8 cellular contexts compared by ENCODE assay signal in the genomic region with DNA sequence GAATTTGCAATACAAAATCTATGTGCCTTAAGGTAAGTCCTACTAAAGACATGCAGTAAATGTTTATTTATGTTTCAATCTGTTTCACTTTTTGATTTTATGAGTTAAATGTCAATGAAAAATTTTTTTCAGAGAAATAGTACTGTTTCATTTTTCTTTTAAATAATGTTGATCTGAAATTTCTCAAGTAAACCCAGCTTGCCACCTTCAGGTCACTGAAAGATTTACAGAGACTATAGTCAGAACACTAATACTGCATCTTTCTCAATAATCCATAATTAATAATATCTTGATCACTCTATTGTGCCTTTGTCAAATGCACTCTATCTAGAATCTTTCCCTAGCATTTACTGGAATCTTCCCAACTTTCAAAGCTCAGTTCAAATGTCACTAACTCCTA. TPM values are rescaled to one million over a fixed set of nuclear protein-coding genes. Genes with fewer than 3 reads are reported as not detected.
DNase-seq lines count a peak whose midpoint lies in the region; ATAC-seq and TF ChIP-seq lines count a peak whose summit lies in the region.
"Had no signal": no experiment of that assay in that cellular context is flagged by ENCODE, and none has a peak within 500 bp of the region (broad histone marks: within the 10 kb centered on the region; RNA-seq: fewer than 3 reads in every experiment).

No MANE protein-coding gene starts in this region.

- H3K4me1 Mint-ChIP-seq in activated naive CD4-positive, alpha-beta T cell treated with anti-CD3 and anti-CD28 coated beads, Interleukin-2, amount 10 ng/mL, durations not matched to agents 7 days and 5 days = no peaks in the 10 kb centered on the region
- H3K4me1 Mint-ChIP-seq in activated CD8-positive, alpha-beta T cell treated with anti-CD3 and anti-CD28 coated beads, Interleukin-2, amount 10 ng/mL, durations not matched to agents 7 days and 5 days (ENCODE audit: low read depth) = no peaks in the 10 kb centered on the region

- no peak overlapping the region for H3K4me3 ChIP-seq in parathyroid adenoma (ENCODE audit: low read depth, low read length)

- POLR2A ChIA-PET in activated CD8-positive, alpha-beta T cell treated with anti-CD3 and anti-CD28 coated beads, Interleukin-2, amount 10 ng/mL, durations not matched to agents 7 days and 5 days (lab: Charles Lee) = interaction anchor here (1.1 kb wide), 1 partner anchor 12 kb away, joined by 4 read pairs; no protein-coding TSS in a partner anchor

- DNase-seq in ELR (ENCODE audit: low read depth) = peak; percentile 44
- DNase-seq in MV-4-11 (lab: John Stamatoyannopoulos, UW) = peak; percentile 5
- DNase-seq in dermis blood vessel endothelial cell = peak; percentile 51
- DNase-seq in activated naive CD4-positive, alpha-beta T cell treated with anti-CD3 and anti-CD28 coated beads, Interleukin-2, amount 10 ng/mL, durations not matched to agents 7 days and 5 days = no peak
- DNase-seq in NCI-H345 (lab: John Stamatoyannopoulos, UW) = no peak
- no peak for DNase-seq in activated CD8-positive, alpha-beta T cell treated with anti-CD3 and anti-CD28 coated beads, Interleukin-2, amount 10 ng/mL, durations not matched to agents 7 days and 5 days
- DNase-seq: activated CD8-positive, alpha-beta memory T cell treated with anti-CD3 and anti-CD28 coated beads, Interleukin-2, amount 50 U/mL, for 4 hours had no signal

- no peaks in the 10 kb centered on the region for H3K27me3 ChIP-seq in parathyroid adenoma (ENCODE audit: control insufficient read depth, insufficient read depth, low read length)

- H3K36me3 ChIP-seq in parathyroid adenoma (ENCODE audit: control insufficient read depth, insufficient read depth, low read length) = no peaks in the 10 kb centered on the region

- no peaks in the 10 kb centered on the region for H3K36me3 Mint-ChIP-seq in activated naive CD4-positive, alpha-beta T cell treated with anti-CD3 and anti-CD28 coated beads, Interleukin-2, amount 10 ng/mL, durations not matched to agents 7 days and 5 days
- no peaks in the 10 kb centered on the region for H3K36me3 Mint-ChIP-seq in activated CD8-positive, alpha-beta T cell treated with anti-CD3 and anti-CD28 coated beads, Interleukin-2, amount 10 ng/mL, durations not matched to agents 7 days and 5 days (ENCODE audit: low read depth)

- H3K27ac Mint-ChIP-seq in activated naive CD4-positive, alpha-beta T cell treated with anti-CD3 and anti-CD28 coated beads, Interleukin-2, amount 10 ng/mL, durations not matched to agents 7 days and 5 days = no peak overlapping the region
- no peak overlapping the region for H3K27ac Mint-ChIP-seq in activated CD8-positive, alpha-beta T cell treated with anti-CD3 and anti-CD28 coated beads, Interleukin-2, amount 10 ng/mL, durations not matched to agents 7 days and 5 days

- no peaks in the 10 kb centered on the region for H3K9me3 ChIP-seq in parathyroid adenoma (ENCODE audit: control insufficient read depth, low read length)

- no peak for ATAC-seq in activated CD8-positive, alpha-beta T cell treated with anti-CD3 and anti-CD28 coated beads, Interleukin-2, amount 10 ng/mL, durations not matched to agents 7 days and 5 days

- no peak overlapping the region for H2AFZ ChIP-seq in parathyroid adenoma

- H3K9ac ChIP-seq in parathyroid adenoma = no peak overlapping the region

- CTCF ChIA-PET in activated naive CD4-positive, alpha-beta T cell treated with anti-CD3 and anti-CD28 coated beads, Interleukin-2, amount 10 ng/mL, durations not matched to agents 7 days and 5 days (lab: Charles Lee) = interaction anchor here (1.0 to 1.2 kb wide), 3 partner anchors 37 to 248 kb away, joined by 3 to 4 read pairs (median 3); no protein-coding TSS in a partner anchor
- CTCF ChIA-PET in activated CD8-positive, alpha-beta T cell treated with anti-CD3 and anti-CD28 coated beads, Interleukin-2, amount 10 ng/mL, durations not matched to agents 7 days and 5 days (lab: Charles Lee) = interaction anchor here (1.0 to 3.8 kb wide), 6 partner anchors 18 to 248 kb away, joined by 3 to 16 read pairs (median 4); no protein-coding TSS in a partner anchor

- no peaks in the 10 kb centered on the region for H3K79me2 ChIP-seq in parathyroid adenoma

- no peak overlapping the region for H3K4me3 Mint-ChIP-seq in activated naive CD4-positive, alpha-beta T cell treated with anti-CD3 and anti-CD28 coated beads, Interleukin-2, amount 10 ng/mL, durations not matched to agents 7 days and 5 days
- H3K4me3 Mint-ChIP-seq in activated CD8-positive, alpha-beta T cell treated with anti-CD3 and anti-CD28 coated beads, Interleukin-2, amount 10 ng/mL, durations not matched to agents 7 days and 5 days = no peak overlapping the region

- peak; percentile 15 for TF ChIP-seq CTCF in parathyroid adenoma (IDR thresholded peaks at IDR 0.05)

- no peaks in the 10 kb centered on the region for H3K9me3 Mint-ChIP-seq in activated naive CD4-positive, alpha-beta T cell treated with anti-CD3 and anti-CD28 coated beads, Interleukin-2, amount 10 ng/mL, durations not matched to agents 7 days and 5 days
- no peaks in the 10 kb centered on the region for H3K9me3 Mint-ChIP-seq in activated CD8-positive, alpha-beta T cell treated with anti-CD3 and anti-CD28 coated beads, Interleukin-2, amount 10 ng/mL, durations not matched to agents 7 days and 5 days (ENCODE audit: insufficient read depth)

- H3K27ac ChIP-seq in parathyroid adenoma = no peak overlapping the region

- no peaks in the 10 kb centered on the region for H3K4me1 ChIP-seq in parathyroid adenoma

- no peak overlapping the region for H3K4me2 ChIP-seq in parathyroid adenoma (ENCODE audit: low read length)

- H3K27me3 Mint-ChIP-seq in activated naive CD4-positive, alpha-beta T cell treated with anti-CD3 and anti-CD28 coated beads, Interleukin-2, amount 10 ng/mL, durations not matched to agents 7 days and 5 days = peaks cover 6% of the 10 kb centered on the region
- H3K27me3 Mint-ChIP-seq in activated CD8-positive, alpha-beta T cell treated with anti-CD3 and anti-CD28 coated beads, Interleukin-2, amount 10 ng/mL, durations not matched to agents 7 days and 5 days (ENCODE audit: low read depth) = peaks cover 8% of the 10 kb centered on the region

RNA-seq across cellular contexts. Expression of a gene that starts 6.5 kb away (rescaled TPM):
- total RNA-seq in dermis blood vessel endothelial cell = 70.5 and 71.3 TPM in 2 replicates
- total RNA-seq in activated CD8-positive, alpha-beta T cell treated with anti-CD3 and anti-CD28 coated beads, Interleukin-2, amount 10 ng/mL, durations not matched to agents 7 days and 5 days = 10 to 100 TPM; 17.7 to 20.8 TPM

Comparison
In these comparisons a context has a peak if more than half of its experiments do, and no peak if none do; other contexts are left out.
1. DNase-seq: peak in ELR (single experiment), MV-4-11 (single experiment) and dermis blood vessel endothelial cell (single experiment); none in activated naive CD4-positive, alpha-beta T cell treated with anti-CD3 and anti-CD28 coated beads, Interleukin-2, amount 10 ng/mL, durations not matched to agents 7 days and 5 days (single experiment), NCI-H345 (single experiment) and activated CD8-positive, alpha-beta T cell treated with anti-CD3 and anti-CD28 coated beads, Interleukin-2, amount 10 ng/mL, durations not matched to agents 7 days and 5 days (single experiment).